In genomic region chr4:153512952-153513500, GRCh38 we compare ENCODE assay signal across 13 cellular contexts. TPM values are rescaled to one million over a fixed set of nuclear protein-coding genes. Genes with fewer than 3 reads are reported as not detected.
DNase-seq lines count a peak whose midpoint lies in the region; ATAC-seq, FAIRE-seq and TF ChIP-seq lines count a peak whose summit lies in the region.
"Had no signal": no experiment of that assay in that cellular context is flagged by ENCODE, and none has a peak within 500 bp of the region (broad histone marks: within the 10 kb centered on the region; RNA-seq: fewer than 3 reads in every experiment).

No MANE protein-coding gene starts in this region.

- intact Hi-C loops in left ventricle myocardium inferior (cut with micrococcal nuclease), result no loop called here
- intact Hi-C loops in Right ventricle myocardium inferior (cut with DNase I), result no loop called here

- H3K4me3 Mint-ChIP-seq in astrocyte (ENCODE audit: unreplicated experiment) (no peak overlapping the region), naive B cell (peak overlapping the region in 3 of 8 donors; percentile 50 to 65 (median 60))
- H3K4me3 Mint-ChIP-seq: CD14-positive monocyte had no signal

- H3K9ac ChIP-seq in astrocyte (ENCODE audit: low read length), result peak overlapping the region; percentile 6

- no peaks in the 10 kb centered on the region for H3K27me3 Mint-ChIP-seq in astrocyte (ENCODE audit: low read depth, unreplicated experiment)
- no peaks in the 10 kb centered on the region for H3K27me3 Mint-ChIP-seq in naive B cell

- DNase-seq in left ventricle myocardium inferior, result no peak
- DNase-seq in Right ventricle myocardium inferior (ENCODE audit: missing footprints), result no peak
- peak; percentile 78 for DNase-seq in astrocyte (ENCODE audit: low read depth)
- no peak for DNase-seq in naive B cell
- no peak for DNase-seq in stimulated activated CD4-positive, alpha-beta T cell treated with anti-CD3 and anti-CD28 coated beads, Interleukin-1b, Interleukin-23, amount 100 ng/mL, for 48 hours
- DNase-seq in NCI-H1436 (lab: John Stamatoyannopoulos, UW), result no peak
- DNase-seq: NCI-H1048, T-helper 1 cell had no signal

- no peak for ATAC-seq in Right ventricle myocardium inferior
- no peak for ATAC-seq in naive B cell (ENCODE audit: low read depth in 2 of 2)
- no peak for ATAC-seq in HG03108 (IDR thresholded peaks at IDR 0.05; ENCODE audit: unreplicated experiment)
- ATAC-seq in HG02798 (IDR thresholded peaks at IDR 0.05; ENCODE audit: poor library complexity, unreplicated experiment), result no peak

- H3K4me1 ChIP-seq in left ventricle myocardium inferior, result peaks cover 36% of the 10 kb centered on the region
- peaks cover 27% of the 10 kb centered on the region for H3K4me1 ChIP-seq in astrocyte (ENCODE audit: insufficient read depth, low read length)

- H3K9me3 Mint-ChIP-seq in astrocyte (ENCODE audit: unreplicated experiment) (no peaks in the 10 kb centered on the region), naive B cell (peaks cover 0 to 3% (median 0%) of the 10 kb centered on the region in 7 donors)

- peaks cover 11% of the 10 kb centered on the region for H3K36me3 Mint-ChIP-seq in astrocyte (ENCODE audit: low read depth, unreplicated experiment)
- peaks cover 19 to 21% of the 10 kb centered on the region in 2 donors for H3K36me3 Mint-ChIP-seq in naive B cell

- peak overlapping the region; percentile 75 for H3K4me2 ChIP-seq in astrocyte (ENCODE audit: low read length)

- H3K27me3 ChIP-seq in left ventricle myocardium inferior (ENCODE audit: low read depth) (no peaks in the 10 kb centered on the region), astrocyte (ENCODE audit: insufficient read depth, low read length) (no peaks in the 10 kb centered on the region)
- H3K27me3 ChIP-seq: cardiac muscle cell, foreskin keratinocyte had no signal

- H2AFZ ChIP-seq in astrocyte (ENCODE audit: low read depth, low read length), result no peak overlapping the region

- TF ChIP-seq CTCF in left ventricle myocardium inferior (IDR thresholded peaks at IDR 0.05; ENCODE audit: borderline replicate concordance), result no peak
- no peak for TF ChIP-seq CTCF in astrocyte (IDR thresholded peaks at IDR 0.05; ENCODE audit: insufficient read depth, low read depth, low read length)

- peaks cover 3% of the 10 kb centered on the region for H3K79me2 ChIP-seq in astrocyte (ENCODE audit: insufficient read depth, low read length)

- H4K20me1 ChIP-seq in astrocyte (ENCODE audit: insufficient read depth, low read length), result no peaks in the 10 kb centered on the region

- peaks cover 25% of the 10 kb centered on the region for H3K4me1 Mint-ChIP-seq in astrocyte (ENCODE audit: low read depth, unreplicated experiment)
- peaks cover 38 to 75% (median 72%) of the 10 kb centered on the region in 3 donors for H3K4me1 Mint-ChIP-seq in naive B cell

- H3K27ac ChIP-seq in left ventricle myocardium inferior (replicated peaks) (peak overlapping the region; percentile 46), astrocyte (ENCODE audit: low read depth, low read length) (peak overlapping the region; percentile 86)
- H3K27ac ChIP-seq: cardiac muscle cell, foreskin keratinocyte had no signal

- H3K36me3 ChIP-seq in left ventricle myocardium inferior (no peaks in the 10 kb centered on the region), astrocyte (ENCODE audit: insufficient read depth, low read length) (no peaks in the 10 kb centered on the region)
- H3K36me3 ChIP-seq: cardiac muscle cell had no signal

- H3K4me3 ChIP-seq in left ventricle myocardium inferior (no peak overlapping the region), astrocyte (ENCODE audit: insufficient read depth, low read depth, low read length) (peak overlapping the region; percentile 11)
- H3K4me3 ChIP-seq: cardiac muscle cell had no signal

- H3K27ac Mint-ChIP-seq in astrocyte (ENCODE audit: unreplicated experiment), result peak overlapping the region; percentile 54
- peak overlapping the region; percentile 44 to 88 (median 70) for H3K27ac Mint-ChIP-seq in naive B cell

- H3K9me3 ChIP-seq in left ventricle myocardium inferior (replicated peaks) (no peaks in the 10 kb centered on the region), astrocyte (ENCODE audit: insufficient read depth, low read depth, low read length) (no peaks in the 10 kb centered on the region)

- FAIRE-seq in astrocyte (lab: Jason Lieb, UNC), result no peak

RNA-seq across cellular contexts. Expression of gene TMEM131L, which starts 46.9 kb away (rescaled TPM):
- 14.9 TPM for total RNA-seq in left ventricle myocardium inferior
- 14.4 TPM for total RNA-seq in Right ventricle myocardium inferior
- 18.3 and 18.6 TPM in 2 replicates for total RNA-seq in astrocyte
- polyA plus RNA-seq in naive B cell (ENCODE audit: low read depth in 6 of 6), result 10 to 100 TPM; 52.2 to 86.7 (median 68.1) TPM
